ENCODE assay signal across 1 cellular context in genomic region chr5:140235776-140236558, GRCh38.
TF ChIP-seq lines count a peak whose summit lies in the region.

No MANE protein-coding gene starts in this region.

TF ChIP-seq in HepG2, 621 proteins besides CTCF, POLR2A, EP300 and RAD21 (continued from another document):
- TF ChIP-seq RNF219 (CRISPR knock-in tag; IDR thresholded peaks at IDR 0.05) = no peak
- TF ChIP-seq ZNF740 (CRISPR knock-in tag; IDR thresholded peaks at IDR 0.05) = no peak
- TF ChIP-seq GMEB1 (CRISPR knock-in tag; IDR thresholded peaks at IDR 0.05; ENCODE audit: borderline replicate concordance) = no peak
- TF ChIP-seq RBM39 (IDR thresholded peaks at IDR 0.05; ENCODE audit: low read depth, low read length, poor library complexity, severe bottlenecking) = no peak
- TF ChIP-seq ELF3 (CRISPR knock-in tag; IDR thresholded peaks at IDR 0.05) = no peak
- no peak for TF ChIP-seq ZHX2 (IDR thresholded peaks at IDR 0.05; ENCODE audit: low read depth)
- no peak for TF ChIP-seq ZHX2 (CRISPR knock-in tag; IDR thresholded peaks at IDR 0.05; ENCODE audit: borderline replicate concordance)
- TF ChIP-seq HCFC1 (IDR thresholded peaks at IDR 0.05; ENCODE audit: low read depth, low read length) = no peak
- TF ChIP-seq ARHGAP35 (CRISPR knock-in tag; IDR thresholded peaks at IDR 0.05; ENCODE audit: borderline replicate concordance) = no peak
